Comparison of ENCODE assay signal across 2 cellular contexts in genomic region chr3:192940129-192940528, GRCh38.
TF ChIP-seq lines count a peak whose summit lies in the region.

No MANE protein-coding gene starts in this region.

TF ChIP-seq in SK-N-SH, 30 proteins besides CTCF, POLR2A, EP300 and RAD21 (continued from another document):
- TF ChIP-seq ELF1 (IDR thresholded peaks at IDR 0.05) = no peak
- TF ChIP-seq, protein P1, sequence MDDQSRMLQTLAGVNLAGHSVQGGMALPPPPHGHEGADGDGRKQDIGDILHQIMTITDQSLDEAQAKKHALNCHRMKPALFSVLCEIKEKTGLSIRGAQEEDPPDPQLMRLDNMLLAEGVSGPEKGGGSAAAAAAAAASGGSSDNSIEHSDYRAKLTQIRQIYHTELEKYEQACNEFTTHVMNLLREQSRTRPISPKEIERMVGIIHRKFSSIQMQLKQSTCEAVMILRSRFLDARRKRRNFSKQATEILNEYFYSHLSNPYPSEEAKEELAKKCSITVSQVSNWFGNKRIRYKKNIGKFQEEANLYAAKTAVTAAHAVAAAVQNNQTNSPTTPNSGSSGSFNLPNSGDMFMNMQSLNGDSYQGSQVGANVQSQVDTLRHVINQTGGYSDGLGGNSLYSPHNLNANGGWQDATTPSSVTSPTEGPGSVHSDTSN (IDR thresholded peaks at IDR 0.05) = no peak
- TF ChIP-seq, protein P2, sequence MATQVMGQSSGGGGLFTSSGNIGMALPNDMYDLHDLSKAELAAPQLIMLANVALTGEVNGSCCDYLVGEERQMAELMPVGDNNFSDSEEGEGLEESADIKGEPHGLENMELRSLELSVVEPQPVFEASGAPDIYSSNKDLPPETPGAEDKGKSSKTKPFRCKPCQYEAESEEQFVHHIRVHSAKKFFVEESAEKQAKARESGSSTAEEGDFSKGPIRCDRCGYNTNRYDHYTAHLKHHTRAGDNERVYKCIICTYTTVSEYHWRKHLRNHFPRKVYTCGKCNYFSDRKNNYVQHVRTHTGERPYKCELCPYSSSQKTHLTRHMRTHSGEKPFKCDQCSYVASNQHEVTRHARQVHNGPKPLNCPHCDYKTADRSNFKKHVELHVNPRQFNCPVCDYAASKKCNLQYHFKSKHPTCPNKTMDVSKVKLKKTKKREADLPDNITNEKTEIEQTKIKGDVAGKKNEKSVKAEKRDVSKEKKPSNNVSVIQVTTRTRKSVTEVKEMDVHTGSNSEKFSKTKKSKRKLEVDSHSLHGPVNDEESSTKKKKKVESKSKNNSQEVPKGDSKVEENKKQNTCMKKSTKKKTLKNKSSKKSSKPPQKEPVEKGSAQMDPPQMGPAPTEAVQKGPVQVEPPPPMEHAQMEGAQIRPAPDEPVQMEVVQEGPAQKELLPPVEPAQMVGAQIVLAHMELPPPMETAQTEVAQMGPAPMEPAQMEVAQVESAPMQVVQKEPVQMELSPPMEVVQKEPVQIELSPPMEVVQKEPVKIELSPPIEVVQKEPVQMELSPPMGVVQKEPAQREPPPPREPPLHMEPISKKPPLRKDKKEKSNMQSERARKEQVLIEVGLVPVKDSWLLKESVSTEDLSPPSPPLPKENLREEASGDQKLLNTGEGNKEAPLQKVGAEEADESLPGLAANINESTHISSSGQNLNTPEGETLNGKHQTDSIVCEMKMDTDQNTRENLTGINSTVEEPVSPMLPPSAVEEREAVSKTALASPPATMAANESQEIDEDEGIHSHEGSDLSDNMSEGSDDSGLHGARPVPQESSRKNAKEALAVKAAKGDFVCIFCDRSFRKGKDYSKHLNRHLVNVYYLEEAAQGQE (IDR thresholded peaks at IDR 0.05; ENCODE audit: low read depth, low read length) = no peak
TF ChIP-seq in SK-N-SH: peak in this region for 0.

TF ChIP-seq in SK-N-SH treated with all-trans-retinoic acid at 6 μM for 48 hours, 23 proteins besides CTCF, POLR2A, EP300 and RAD21 (continued from another document):
- TF ChIP-seq, protein P3, sequence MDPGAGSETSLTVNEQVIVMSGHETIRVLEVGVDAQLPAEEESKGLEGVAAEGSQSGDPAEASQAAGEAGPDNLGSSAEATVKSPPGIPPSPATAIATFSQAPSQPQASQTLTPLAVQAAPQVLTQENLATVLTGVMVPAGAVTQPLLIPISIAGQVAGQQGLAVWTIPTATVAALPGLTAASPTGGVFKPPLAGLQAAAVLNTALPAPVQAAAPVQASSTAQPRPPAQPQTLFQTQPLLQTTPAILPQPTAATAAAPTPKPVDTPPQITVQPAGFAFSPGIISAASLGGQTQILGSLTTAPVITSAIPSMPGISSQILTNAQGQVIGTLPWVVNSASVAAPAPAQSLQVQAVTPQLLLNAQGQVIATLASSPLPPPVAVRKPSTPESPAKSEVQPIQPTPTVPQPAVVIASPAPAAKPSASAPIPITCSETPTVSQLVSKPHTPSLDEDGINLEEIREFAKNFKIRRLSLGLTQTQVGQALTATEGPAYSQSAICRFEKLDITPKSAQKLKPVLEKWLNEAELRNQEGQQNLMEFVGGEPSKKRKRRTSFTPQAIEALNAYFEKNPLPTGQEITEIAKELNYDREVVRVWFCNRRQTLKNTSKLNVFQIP (CRISPR knock-in tag; IDR thresholded peaks at IDR 0.05; ENCODE audit: borderline replicate concordance, low read depth) = no peak
- no peak for TF ChIP-seq ESRRG (CRISPR knock-in tag; IDR thresholded peaks at IDR 0.05)
- no peak for TF ChIP-seq RARB (CRISPR knock-in tag; IDR thresholded peaks at IDR 0.05)
- no peak for TF ChIP-seq ZNF70 (CRISPR knock-in tag; IDR thresholded peaks at IDR 0.05)
- no peak for TF ChIP-seq CSDC2 (CRISPR knock-in tag; IDR thresholded peaks at IDR 0.05)
- no peak for TF ChIP-seq CSRNP3 (CRISPR knock-in tag; IDR thresholded peaks at IDR 0.05)
- TF ChIP-seq, protein P4, sequence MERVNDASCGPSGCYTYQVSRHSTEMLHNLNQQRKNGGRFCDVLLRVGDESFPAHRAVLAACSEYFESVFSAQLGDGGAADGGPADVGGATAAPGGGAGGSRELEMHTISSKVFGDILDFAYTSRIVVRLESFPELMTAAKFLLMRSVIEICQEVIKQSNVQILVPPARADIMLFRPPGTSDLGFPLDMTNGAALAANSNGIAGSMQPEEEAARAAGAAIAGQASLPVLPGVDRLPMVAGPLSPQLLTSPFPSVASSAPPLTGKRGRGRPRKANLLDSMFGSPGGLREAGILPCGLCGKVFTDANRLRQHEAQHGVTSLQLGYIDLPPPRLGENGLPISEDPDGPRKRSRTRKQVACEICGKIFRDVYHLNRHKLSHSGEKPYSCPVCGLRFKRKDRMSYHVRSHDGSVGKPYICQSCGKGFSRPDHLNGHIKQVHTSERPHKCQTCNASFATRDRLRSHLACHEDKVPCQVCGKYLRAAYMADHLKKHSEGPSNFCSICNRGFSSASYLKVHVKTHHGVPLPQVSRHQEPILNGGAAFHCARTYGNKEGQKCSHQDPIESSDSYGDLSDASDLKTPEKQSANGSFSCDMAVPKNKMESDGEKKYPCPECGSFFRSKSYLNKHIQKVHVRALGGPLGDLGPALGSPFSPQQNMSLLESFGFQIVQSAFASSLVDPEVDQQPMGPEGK (CRISPR knock-in tag; IDR thresholded peaks at IDR 0.05; ENCODE audit: borderline replicate concordance) = no peak
- no peak for TF ChIP-seq ARNTL (CRISPR knock-in tag; IDR thresholded peaks at IDR 0.05; ENCODE audit: borderline replicate concordance, low read depth)
- TF ChIP-seq TCF4 (CRISPR knock-in tag; IDR thresholded peaks at IDR 0.05; ENCODE audit: borderline replicate concordance) = no peak
- TF ChIP-seq ZC3H10 (CRISPR knock-in tag; IDR thresholded peaks at IDR 0.05) = no peak
